Comparison of ENCODE assay signal across 16 cellular contexts in genomic region chr5:176559683-176560082, GRCh38. TPM values are rescaled to one million over a fixed set of nuclear protein-coding genes. Genes with fewer than 3 reads are reported as not detected.
DNase-seq lines count a peak whose midpoint lies in the region; ATAC-seq, FAIRE-seq and TF ChIP-seq lines count a peak whose summit lies in the region.
"Had no signal": no experiment of that assay in that cellular context is flagged by ENCODE, and none has a peak within 500 bp of the region (broad histone marks: within the 10 kb centered on the region; RNA-seq: fewer than 3 reads in every experiment).

No MANE protein-coding gene starts in this region.

- peak; percentile 45 for DNase-seq in activated CD4-positive, alpha-beta T cell treated with anti-CD3 and anti-CD28 coated beads for 36 hours
- DNase-seq in activated CD4-positive, alpha-beta T cell treated with anti-CD3 and anti-CD28 coated beads, Interleukin-2, amount 10 ng/mL, durations not matched to agents 24 days and 14 days = no peak
- peak; percentile 45 for DNase-seq in activated CD8-positive, alpha-beta T cell treated with anti-CD3 and anti-CD28 coated beads for 36 hours
- no peak for DNase-seq in memory B cell (ENCODE audit: low spot score in 2 of 2)
- no peak for DNase-seq in GM19239 (ENCODE audit: insufficient read length, low spot score)
- DNase-seq in transverse colon = no peak
- DNase-seq: ACHN; activated effector memory CD4-positive, alpha-beta T cell treated with anti-CD3 and anti-CD28 coated beads, Interleukin-2, amount 50 U/mL, for 16 hours; hypothalamus; mesenchymal stem cell; NCI-H2171 had no signal

- H3K27ac ChIP-seq in transverse colon = no peak overlapping the region
- H3K27ac ChIP-seq: parathyroid adenoma had no signal

- POLR2A ChIA-PET in activated CD4-positive, alpha-beta T cell treated with anti-CD3 and anti-CD28 coated beads for 36 hours (lab: Charles Lee) = no interaction called here
- POLR2A ChIA-PET in activated CD8-positive, alpha-beta T cell treated with anti-CD3 and anti-CD28 coated beads for 36 hours (lab: Charles Lee) = no interaction called here

- no peaks in the 10 kb centered on the region for H3K9me3 Mint-ChIP-seq in activated CD4-positive, alpha-beta T cell treated with anti-CD3 and anti-CD28 coated beads for 36 hours (ENCODE audit: low read depth)
- no peaks in the 10 kb centered on the region for H3K9me3 Mint-ChIP-seq in activated CD4-positive, alpha-beta T cell treated with anti-CD3 and anti-CD28 coated beads, Interleukin-2, amount 10 ng/mL, durations not matched to agents 24 days and 14 days
- no peaks in the 10 kb centered on the region for H3K9me3 Mint-ChIP-seq in activated CD8-positive, alpha-beta T cell treated with anti-CD3 and anti-CD28 coated beads for 36 hours
- no peaks in the 10 kb centered on the region for H3K9me3 Mint-ChIP-seq in memory B cell

- peaks cover 3% of the 10 kb centered on the region for H3K27me3 Mint-ChIP-seq in activated CD4-positive, alpha-beta T cell treated with anti-CD3 and anti-CD28 coated beads for 36 hours
- H3K27me3 Mint-ChIP-seq in activated CD4-positive, alpha-beta T cell treated with anti-CD3 and anti-CD28 coated beads, Interleukin-2, amount 10 ng/mL, durations not matched to agents 24 days and 14 days = peaks cover 3% of the 10 kb centered on the region
- H3K27me3 Mint-ChIP-seq in activated CD8-positive, alpha-beta T cell treated with anti-CD3 and anti-CD28 coated beads for 36 hours = peaks cover 3% of the 10 kb centered on the region
- H3K27me3 Mint-ChIP-seq in memory B cell = peaks cover 10% of the 10 kb centered on the region

- FAIRE-seq in GM19239 (lab: Jason Lieb, UNC) = no peak

- no peaks in the 10 kb centered on the region for H3K27me3 ChIP-seq in transverse colon

- H3K27ac Mint-ChIP-seq in activated CD4-positive, alpha-beta T cell treated with anti-CD3 and anti-CD28 coated beads for 36 hours = no peak overlapping the region
- H3K27ac Mint-ChIP-seq in activated CD4-positive, alpha-beta T cell treated with anti-CD3 and anti-CD28 coated beads, Interleukin-2, amount 10 ng/mL, durations not matched to agents 24 days and 14 days = no peak overlapping the region
- H3K27ac Mint-ChIP-seq in activated CD8-positive, alpha-beta T cell treated with anti-CD3 and anti-CD28 coated beads for 36 hours = no peak overlapping the region
- H3K27ac Mint-ChIP-seq in memory B cell = no peak overlapping the region

- CTCF ChIA-PET in activated CD4-positive, alpha-beta T cell treated with anti-CD3 and anti-CD28 coated beads for 36 hours (lab: Charles Lee) = interaction anchor here (0.7 to 1.6 kb wide), 2 partner anchors 15 to 86 kb away, joined by 3 read pairs; no protein-coding TSS in a partner anchor
- CTCF ChIA-PET in activated CD8-positive, alpha-beta T cell treated with anti-CD3 and anti-CD28 coated beads for 36 hours (lab: Charles Lee) = no interaction called here

- H3K36me3 Mint-ChIP-seq in activated CD4-positive, alpha-beta T cell treated with anti-CD3 and anti-CD28 coated beads for 36 hours (ENCODE audit: low read depth) = no peaks in the 10 kb centered on the region
- H3K36me3 Mint-ChIP-seq in activated CD4-positive, alpha-beta T cell treated with anti-CD3 and anti-CD28 coated beads, Interleukin-2, amount 10 ng/mL, durations not matched to agents 24 days and 14 days (ENCODE audit: low read depth) = peaks cover 1% of the 10 kb centered on the region
- H3K36me3 Mint-ChIP-seq in activated CD8-positive, alpha-beta T cell treated with anti-CD3 and anti-CD28 coated beads for 36 hours (ENCODE audit: low read depth) = no peaks in the 10 kb centered on the region
- H3K36me3 Mint-ChIP-seq in memory B cell = no peaks in the 10 kb centered on the region
- H3K36me3 Mint-ChIP-seq: activated CD4-positive, alpha-beta memory T cell treated with anti-CD3 and anti-CD28 coated beads for 36 hours had no signal

- TF ChIP-seq CTCF in activated CD8-positive, alpha-beta T cell treated with anti-CD3 and anti-CD28 coated beads for 36 hours (IDR thresholded peaks at IDR 0.05) = peak; percentile 39
- no peak for TF ChIP-seq CTCF in transverse colon (IDR thresholded peaks at IDR 0.05)

- H3K36me3 ChIP-seq in transverse colon = no peaks in the 10 kb centered on the region

- in situ Hi-C loops in transverse colon (cut with MboI; ENCODE audit: low pct_ligation_motif_present in 1 of 4, low pct_unique_long_range_greater_than_20kb in 1 of 4, low sequenced_read_pairs in 3 of 4) = no loop called here

- ATAC-seq in activated CD4-positive, alpha-beta T cell treated with anti-CD3 and anti-CD28 coated beads for 36 hours = peak; percentile 47
- peak; percentile 34 for ATAC-seq in activated CD8-positive, alpha-beta T cell treated with anti-CD3 and anti-CD28 coated beads for 36 hours
- peak; percentile 78 for ATAC-seq in memory B cell (ENCODE audit: low read depth)
- no peak for ATAC-seq in HG02973 (IDR thresholded peaks at IDR 0.05; ENCODE audit: unreplicated experiment)

- H3K4me1 Mint-ChIP-seq in activated CD4-positive, alpha-beta T cell treated with anti-CD3 and anti-CD28 coated beads for 36 hours = peaks cover 41% of the 10 kb centered on the region
- peaks cover 33% of the 10 kb centered on the region for H3K4me1 Mint-ChIP-seq in activated CD4-positive, alpha-beta T cell treated with anti-CD3 and anti-CD28 coated beads, Interleukin-2, amount 10 ng/mL, durations not matched to agents 24 days and 14 days
- peaks cover 46% of the 10 kb centered on the region for H3K4me1 Mint-ChIP-seq in activated CD8-positive, alpha-beta T cell treated with anti-CD3 and anti-CD28 coated beads for 36 hours (ENCODE audit: low read depth)
- peaks cover 5% of the 10 kb centered on the region for H3K4me1 Mint-ChIP-seq in memory B cell

- peak; percentile 8; the same call in 1 of the 2 replicates for TF ChIP-seq RAD21 in Ishikawa (IDR thresholded peaks at IDR 0.05; ENCODE audit: low read depth)

- TF ChIP-seq EP300 in Ishikawa (IDR thresholded peaks at IDR 0.05; ENCODE audit: borderline replicate concordance) (no peak), transverse colon (IDR thresholded peaks at IDR 0.05; ENCODE audit: low read depth) (no peak)

- H3K4me3 Mint-ChIP-seq in activated CD4-positive, alpha-beta T cell treated with anti-CD3 and anti-CD28 coated beads for 36 hours = no peak overlapping the region
- H3K4me3 Mint-ChIP-seq in activated CD4-positive, alpha-beta T cell treated with anti-CD3 and anti-CD28 coated beads, Interleukin-2, amount 10 ng/mL, durations not matched to agents 24 days and 14 days = no peak overlapping the region
- no peak overlapping the region for H3K4me3 Mint-ChIP-seq in activated CD8-positive, alpha-beta T cell treated with anti-CD3 and anti-CD28 coated beads for 36 hours
- H3K4me3 Mint-ChIP-seq in memory B cell = no peak overlapping the region
- H3K4me3 Mint-ChIP-seq: activated CD4-positive, alpha-beta memory T cell treated with anti-CD3 and anti-CD28 coated beads for 36 hours had no signal

- intact Hi-C loops in activated CD4-positive, alpha-beta T cell treated with anti-CD3 and anti-CD28 coated beads for 36 hours (cut with DNase I, micrococcal nuclease) = no loop called here
- intact Hi-C loops in activated CD4-positive, alpha-beta T cell treated with anti-CD3 and anti-CD28 coated beads, Interleukin-2, amount 10 ng/mL, durations not matched to agents 24 days and 14 days (cut with micrococcal nuclease) = no loop called here
- intact Hi-C loops in activated CD8-positive, alpha-beta T cell treated with anti-CD3 and anti-CD28 coated beads for 36 hours (cut with micrococcal nuclease) = no loop called here
- intact Hi-C loops in transverse colon (cut with DNase I; ENCODE audit: low total_unique reads) = no loop called here

- H3K4me1 ChIP-seq in transverse colon = no peaks in the 10 kb centered on the region
- H3K4me1 ChIP-seq: parathyroid adenoma had no signal

- H3K9me3 ChIP-seq in transverse colon = no peaks in the 10 kb centered on the region

- WGBS in transverse colon (ENCODE audit: low coverage in 1 of 2), 2 donors = 40 to 58% methylated on average over 2 to 5 of the region's 5 CpGs

- H3K4me3 ChIP-seq in transverse colon = no peak overlapping the region

- no peak for TF ChIP-seq POLR2A in transverse colon (IDR thresholded peaks at IDR 0.05)

TF ChIP-seq in Ishikawa, 13 proteins besides CTCF, POLR2A, EP300 and RAD21 (continues in another document):
- TF ChIP-seq CEBPB (IDR thresholded peaks at IDR 0.05) = no peak
- no peak for TF ChIP-seq ZBTB7A (IDR thresholded peaks at IDR 0.05; ENCODE audit: low read depth)

RNA-seq across cellular contexts. Expression of gene CDHR2, which starts 10.5 kb away (rescaled TPM):
- under 1 TPM; 0.37 to 0.61 TPM for total RNA-seq in activated CD4-positive, alpha-beta T cell treated with anti-CD3 and anti-CD28 coated beads for 36 hours
- total RNA-seq in activated CD4-positive, alpha-beta T cell treated with anti-CD3 and anti-CD28 coated beads, Interleukin-2, amount 10 ng/mL, durations not matched to agents 24 days and 14 days = 0.35 and 0.45 TPM in 2 replicates
- under 1 TPM; 0.23 to 0.47 TPM for total RNA-seq in activated CD8-positive, alpha-beta T cell treated with anti-CD3 and anti-CD28 coated beads for 36 hours
- total RNA-seq in transverse colon = 100 to 1,000 TPM in 2 of 4 donors, 10 to 100 TPM in 2; 15.5 to 257 (median 104) TPM
- total RNA-seq: urinary bladder had no signal

RNA-seq across cellular contexts. Expression of gene RNF44, which starts 22.5 kb away (rescaled TPM):
- 10 to 100 TPM; 61.6 to 62.9 TPM for total RNA-seq in activated CD4-positive, alpha-beta T cell treated with anti-CD3 and anti-CD28 coated beads for 36 hours
- total RNA-seq in activated CD4-positive, alpha-beta T cell treated with anti-CD3 and anti-CD28 coated beads, Interleukin-2, amount 10 ng/mL, durations not matched to agents 24 days and 14 days = 71.4 and 74.0 TPM in 2 replicates
- 10 to 100 TPM; 55.3 to 62.7 TPM for total RNA-seq in activated CD8-positive, alpha-beta T cell treated with anti-CD3 and anti-CD28 coated beads for 36 hours
- 10 to 100 TPM; 43.8 to 65.6 (median 54.8) TPM for total RNA-seq in transverse colon

RNA-seq across cellular contexts. Expression of gene GPRIN1, which starts 50.3 kb away (rescaled TPM):
- 1 to 10 TPM; 3.8 to 4.1 TPM for total RNA-seq in activated CD4-positive, alpha-beta T cell treated with anti-CD3 and anti-CD28 coated beads for 36 hours
- total RNA-seq in activated CD4-positive, alpha-beta T cell treated with anti-CD3 and anti-CD28 coated beads, Interleukin-2, amount 10 ng/mL, durations not matched to agents 24 days and 14 days = 3.7 TPM in 2 replicates
- total RNA-seq in activated CD8-positive, alpha-beta T cell treated with anti-CD3 and anti-CD28 coated beads for 36 hours = 1 to 10 TPM; 1.6 to 2.0 TPM
- total RNA-seq in transverse colon = 1 to 10 TPM; 1.6 to 9.7 (median 3.6) TPM

Comparison
In these comparisons a context has a peak if more than half of its experiments do, and no peak if none do; other contexts are left out.
1. DNase-seq: peak in activated CD4-positive, alpha-beta T cell treated with anti-CD3 and anti-CD28 coated beads for 36 hours (single experiment) and activated CD8-positive, alpha-beta T cell treated with anti-CD3 and anti-CD28 coated beads for 36 hours (single experiment); none in activated CD4-positive, alpha-beta T cell treated with anti-CD3 and anti-CD28 coated beads, Interleukin-2, amount 10 ng/mL, durations not matched to agents 24 days and 14 days (single experiment), memory B cell (0 of 2), GM19239 (single experiment) and transverse colon (single experiment).
2. RNA of gene CDHR2, which starts 10.5 kb away (total RNA-seq): 15.5 to 257 TPM in transverse colon; 0.37 to 0.61 TPM in activated CD4-positive, alpha-beta T cell treated with anti-CD3 and anti-CD28 coated beads for 36 hours, 0.23 to 0.47 TPM in activated CD8-positive, alpha-beta T cell treated with anti-CD3 and anti-CD28 coated beads for 36 hours and 0.35 to 0.45 TPM in activated CD4-positive, alpha-beta T cell treated with anti-CD3 and anti-CD28 coated beads, Interleukin-2, amount 10 ng/mL, durations not matched to agents 24 days and 14 days; every median in the first group is over 10 times any median in the second.